ENCODE assay signal across 9 cellular contexts in the genomic region with DNA sequence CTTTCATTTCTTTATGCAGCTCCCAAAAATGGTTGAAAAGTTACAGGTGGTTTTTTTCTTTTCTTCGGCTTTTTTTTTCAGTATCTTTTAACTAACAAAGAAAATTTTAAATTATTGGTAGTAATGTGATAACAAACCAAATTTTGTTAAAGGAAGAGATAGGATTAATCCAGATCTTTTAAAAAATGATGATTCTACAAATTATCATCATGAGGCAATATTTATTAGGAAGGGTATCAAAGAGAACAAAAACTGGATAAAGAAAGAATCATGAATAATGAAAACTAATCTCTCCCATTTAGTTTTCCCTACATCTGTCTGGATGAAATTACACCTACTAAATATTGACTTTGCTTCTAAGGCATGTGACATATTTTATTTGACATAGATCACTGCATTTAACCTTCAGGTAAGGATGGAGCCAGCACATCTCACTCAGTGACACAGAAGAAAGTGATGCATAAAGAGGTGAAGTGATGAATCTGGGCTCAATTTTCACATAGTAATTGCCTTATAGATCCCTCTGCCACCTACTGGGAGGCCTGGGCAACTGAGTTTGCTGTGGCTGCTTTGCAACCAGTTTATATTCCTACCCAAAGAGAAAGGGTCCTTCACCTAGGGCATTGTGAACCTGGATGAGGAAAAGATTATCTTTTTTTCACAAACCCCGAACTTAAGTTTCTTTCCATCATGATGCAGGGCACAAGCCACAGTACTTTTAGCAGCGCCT.
DNase-seq lines count a peak whose midpoint lies in the region; ATAC-seq and TF ChIP-seq lines count a peak whose summit lies in the region.
"Had no signal": no experiment of that assay in that cellular context is flagged by ENCODE, and none has a peak within 500 bp of the region (broad histone marks: within the 10 kb centered on the region; RNA-seq: fewer than 3 reads in every experiment).

No MANE protein-coding gene starts in this region.

- no peak overlapping the region for H3K4me2 ChIP-seq in OCI-LY1 (ENCODE audit: low read length)

- no peaks in the 10 kb centered on the region for H4K20me1 ChIP-seq in OCI-LY1 (ENCODE audit: insufficient read depth, low read length)

- H3K9me3 ChIP-seq in OCI-LY1 (ENCODE audit: low read length), result no peaks in the 10 kb centered on the region

- peak; percentile 35 for ATAC-seq in stimulated activated naive CD8-positive, alpha-beta T cell treated with anti-CD3 and anti-CD28 coated beads, Interleukin-15, amount 100 ng/mL, for 72 hours
- ATAC-seq in stimulated activated naive CD8-positive, alpha-beta T cell treated with anti-CD3 and anti-CD28 coated beads, Interleukin-15, Interleukin-2, amounts not matched to agents 100 U/mL and 50 U/mL, for 24 hours, result no peak
- no peak for ATAC-seq in HG02973 (IDR thresholded peaks at IDR 0.05; ENCODE audit: unreplicated experiment)
- no peak for ATAC-seq in GM18870 (IDR thresholded peaks at IDR 0.05; ENCODE audit: unreplicated experiment)
- ATAC-seq: left ventricle myocardium superior had no signal

- H3K4me3 Mint-ChIP-seq in stimulated activated naive CD8-positive, alpha-beta T cell treated with anti-CD3 and anti-CD28 coated beads, Interleukin-15, amount 100 ng/mL, for 72 hours, result no peak overlapping the region

- no peak overlapping the region for H3K27ac ChIP-seq in OCI-LY1 (ENCODE audit: low read depth, low read length, poor library complexity, severe bottlenecking)

- no peaks in the 10 kb centered on the region for H3F3A ChIP-seq in OCI-LY1 (ENCODE audit: insufficient read depth, low read length)

- no peak for DNase-seq in stimulated activated naive CD8-positive, alpha-beta T cell treated with anti-CD3 and anti-CD28 coated beads, Interleukin-15, amount 100 ng/mL, for 72 hours
- no peak for DNase-seq in stimulated activated naive CD8-positive, alpha-beta T cell treated with anti-CD3 and anti-CD28 coated beads, Interleukin-15, Interleukin-2, amounts not matched to agents 100 U/mL and 50 U/mL, for 24 hours
- DNase-seq in fibroblast of peridontal ligament (ENCODE audit: extremely low read depth) (peak; percentile 1), NCI-H1930 (lab: John Stamatoyannopoulos, UW) (no peak), COLO829 (ENCODE audit: low spot score) (no peak)
- DNase-seq: left ventricle myocardium superior had no signal

- H3K36me3 ChIP-seq in OCI-LY1 (ENCODE audit: insufficient read depth, low read length), result no peaks in the 10 kb centered on the region

- H3K4me1 Mint-ChIP-seq in stimulated activated naive CD8-positive, alpha-beta T cell treated with anti-CD3 and anti-CD28 coated beads, Interleukin-15, amount 100 ng/mL, for 72 hours, result peaks cover 10% of the 10 kb centered on the region

- H3K27ac Mint-ChIP-seq in stimulated activated naive CD8-positive, alpha-beta T cell treated with anti-CD3 and anti-CD28 coated beads, Interleukin-15, amount 100 ng/mL, for 72 hours, result no peak overlapping the region

- no peaks in the 10 kb centered on the region for H3K79me2 ChIP-seq in OCI-LY1 (ENCODE audit: insufficient read depth, low read length)

- H3K9ac ChIP-seq in OCI-LY1 (ENCODE audit: low read length), result no peak overlapping the region

- no peaks in the 10 kb centered on the region for H3K27me3 Mint-ChIP-seq in stimulated activated naive CD8-positive, alpha-beta T cell treated with anti-CD3 and anti-CD28 coated beads, Interleukin-15, amount 100 ng/mL, for 72 hours

- no peak overlapping the region for H2AFZ ChIP-seq in OCI-LY1 (ENCODE audit: low read length)

- no peaks in the 10 kb centered on the region for H3K27me3 ChIP-seq in OCI-LY1 (ENCODE audit: insufficient read depth, low read length)

- H3K4me1 ChIP-seq in OCI-LY1 (ENCODE audit: insufficient read depth, low read length, severe bottlenecking), result no peaks in the 10 kb centered on the region

- H3K9me2 ChIP-seq in OCI-LY1 (ENCODE audit: low read depth, low read length), result no peaks in the 10 kb centered on the region

- H3K4me3 ChIP-seq in OCI-LY1 (ENCODE audit: low read depth, low read length, poor library complexity, severe bottlenecking), result no peak overlapping the region

- peak; percentile 50; the same call in 1 of the 2 replicates for TF ChIP-seq CTCF in OCI-LY1 (IDR thresholded peaks at IDR 0.05; ENCODE audit: low read length)

- peaks cover 0 to 4% of the 10 kb centered on the region in 2 donors for H3K9me3 Mint-ChIP-seq in stimulated activated naive CD8-positive, alpha-beta T cell treated with anti-CD3 and anti-CD28 coated beads, Interleukin-15, amount 100 ng/mL, for 72 hours
